Comparison of ENCODE assay signal across 9 cellular contexts in the genomic region with DNA sequence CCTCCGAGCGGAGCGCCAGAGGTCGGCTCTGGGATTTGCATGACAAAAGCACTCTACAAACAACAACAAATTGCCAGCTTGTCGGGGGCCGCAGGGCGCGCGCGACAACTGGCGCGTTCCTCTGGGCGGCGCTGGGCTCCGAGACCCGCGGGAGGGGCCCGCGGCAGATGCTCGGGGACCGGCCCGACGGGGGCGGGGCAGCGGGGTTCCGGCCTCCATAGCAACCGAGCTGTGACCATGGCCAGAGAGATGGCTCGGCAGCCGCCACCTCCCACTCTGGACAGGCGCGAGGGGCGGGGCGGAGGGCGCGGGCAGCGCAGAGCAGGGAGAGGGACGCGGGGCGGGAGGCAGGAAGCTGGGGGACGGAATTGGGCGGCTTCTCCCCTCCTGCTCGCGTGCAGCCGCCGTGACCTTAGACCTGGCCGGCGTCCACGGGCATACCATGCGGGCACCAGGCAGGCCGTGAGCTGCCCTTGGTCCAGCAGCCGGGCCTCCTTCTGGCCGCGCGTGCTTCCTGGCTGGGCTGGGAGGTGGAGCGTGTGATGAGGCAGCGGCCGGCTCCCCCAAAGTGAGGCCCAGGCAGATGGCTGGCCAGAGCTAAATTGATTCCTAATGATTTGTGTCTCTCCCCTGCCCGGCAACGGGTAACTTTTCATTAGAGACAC.
A peak's percentile ranks its signal among the peaks of the same experiment; 100 is the strongest.
DNase-seq lines count a peak whose midpoint lies in the region; ATAC-seq, FAIRE-seq and TF ChIP-seq lines count a peak whose summit lies in the region.
"Had no signal": no experiment of that assay in that cellular context is flagged by ENCODE, and none has a peak within 500 bp of the region (broad histone marks: within the 10 kb centered on the region; RNA-seq: fewer than 3 reads in every experiment).

No MANE protein-coding gene starts in this region.

- H3K9me3 Mint-ChIP-seq in H9 = peaks cover 14 to 16% of the 10 kb centered on the region in 2 experiments

- H3K9me3 ChIP-seq in H9 (ENCODE audit: control insufficient read depth, low read depth, low read length) (no peaks in the 10 kb centered on the region), H1 (ENCODE audit: insufficient read depth in 2 of 2, low read depth in 1 of 2, low read length in 1 of 2) (peaks cover 10 to 11% of the 10 kb centered on the region in 2 experiments; a peak in 3 of 4 replicates), HepG2 (ENCODE audit: low read length) (no peaks in the 10 kb centered on the region)

- TF ChIP-seq RAD21 in H1 (IDR thresholded peaks at IDR 0.05 in 1 of 2, conservative IDR thresholded peaks at IDR 0.05 in 1 of 2; ENCODE audit: low read depth in 2 of 2, low read length in 2 of 2) (peak in 1 of 2 experiments; percentile 30; a peak in 1 of 4 replicates), HepG2 (CRISPR knock-in tag; IDR thresholded peaks at IDR 0.05) (no peak)

- H3K4me3 ChIP-seq in H1 (ENCODE audit: extremely low read depth in 1 of 4, insufficient read depth in 2 of 4, low read depth in 3 of 4, low read length in 4 of 4) (peak overlapping the region; percentile 27 to 58 (median 36); a peak in 7 of 8 replicates), HepG2 (replicated peaks in 1 of 3; ENCODE audit: insufficient read depth in 1 of 3, low read depth in 2 of 3, low read length in 3 of 3) (peak overlapping the region in 1 of 3 experiments; percentile 33; a peak in 1 of 6 replicates)

- peaks cover 4 to 9% (median 7%) of the 10 kb centered on the region in 3 experiments; a peak in 6 of 7 replicates for H3K36me3 Mint-ChIP-seq in H9 (ENCODE audit: insufficient read depth in 1 of 3, low read depth in 3 of 3)

- intact Hi-C loops in HepG2 (cut with micrococcal nuclease; ENCODE audit: unreplicated experiment) = no loop called here

- peaks cover 17 to 26% of the 10 kb centered on the region in 2 experiments for H3K4me1 Mint-ChIP-seq in H9

- H3K18ac ChIP-seq in H9 (ENCODE audit: insufficient read length, low read depth, low read length) (no peak overlapping the region), H1 (ENCODE audit: extremely low read depth, low read length) (peak overlapping the region; percentile 87)

- H3K4ac ChIP-seq in H9 (ENCODE audit: low read depth, low read length) (no peak overlapping the region), H1 (replicated peaks; ENCODE audit: insufficient read length, low read depth, low read length) (no peak overlapping the region)

- H2AFZ ChIP-seq in H9 (ENCODE audit: low read length) = no peak overlapping the region
- peak overlapping the region; percentile 19; the same call in 1 of the 2 replicates for H2AFZ ChIP-seq in H1 (ENCODE audit: low read length)
- no peak overlapping the region for H2AFZ ChIP-seq in HepG2 (ENCODE audit: low read length)

- H3T11ph ChIP-seq in H9 (ENCODE audit: low read length) = no peak overlapping the region

- H4K5ac ChIP-seq in H9 (ENCODE audit: insufficient read length, low read depth, low read length) (no peak overlapping the region), H1 (ENCODE audit: insufficient read length, low read depth, low read length) (no peak overlapping the region)

- no peak overlapping the region for H4K8ac ChIP-seq in H9 (replicated peaks; ENCODE audit: insufficient read length, low read depth, low read length)
- no peak overlapping the region; the same call in 1 of the 2 replicates for H4K8ac ChIP-seq in H1 (ENCODE audit: extremely low read depth, insufficient read depth, low read length)

- H3K56ac ChIP-seq in H9 (ENCODE audit: insufficient read length, low read depth, low read length) (no peak overlapping the region), H1 (replicated peaks; ENCODE audit: insufficient read length, low read depth, low read length) (no peak overlapping the region)

- H2BK120ac ChIP-seq in H9 (ENCODE audit: low read depth, low read length, poor library complexity, severe bottlenecking) = no peak overlapping the region
- no peak overlapping the region for H2BK120ac ChIP-seq in H1 (replicated peaks; ENCODE audit: low read depth, low read length)

- H3K27me3 Mint-ChIP-seq in H9 (ENCODE audit: low read depth) = peaks cover 98% of the 10 kb centered on the region

- BruUV-seq in HepG2 (replicated peaks; lab: Mats Ljungman, UMichigan) = no TSS peak

- peak overlapping the region; percentile 52 to 72 for H3K4me3 Mint-ChIP-seq in H9

- H2BK20ac ChIP-seq in H9 (ENCODE audit: low read depth, low read length, poor library complexity, severe bottlenecking) = no peak overlapping the region
- peak overlapping the region; percentile 72; the same call in 1 of the 2 replicates for H2BK20ac ChIP-seq in H1 (ENCODE audit: low read length)

- H3K79me2 ChIP-seq in H9 (ENCODE audit: insufficient read depth, low read length) (no peaks in the 10 kb centered on the region), H1 (ENCODE audit: control insufficient read depth in 1 of 2, insufficient read depth in 2 of 2, low read length in 2 of 2) (no peaks in the 10 kb centered on the region), HepG2 (ENCODE audit: insufficient read depth, low read length) (no peaks in the 10 kb centered on the region)

- H3K14ac ChIP-seq in H9 (ENCODE audit: insufficient read depth, low read length) (no peak overlapping the region), H1 (ENCODE audit: insufficient read length) (no peak overlapping the region)

- H4K91ac ChIP-seq in H9 (ENCODE audit: insufficient read length, low read depth, low read length) (no peak overlapping the region), H1 (replicated peaks; ENCODE audit: insufficient read length, low read length) (no peak overlapping the region)

- H3K4me2 ChIP-seq in H9 (ENCODE audit: insufficient read depth, insufficient read length, low read length) (peak overlapping the region; percentile 42), H1 (ENCODE audit: insufficient read depth in 1 of 2, low read depth in 2 of 2, low read length in 2 of 2) (peak overlapping the region; percentile 80 to 81), HepG2 (ENCODE audit: low read depth, low read length) (no peak overlapping the region)

- H3K27me3 ChIP-seq in H9 (ENCODE audit: insufficient read depth, low read length) (peaks cover 7% of the 10 kb centered on the region; the same call in 1 of the 2 replicates), H1 (replicated peaks in 1 of 4; ENCODE audit: control insufficient read depth in 3 of 4, extremely low read depth in 1 of 4, insufficient read depth in 3 of 4, low read length in 3 of 4) (peaks cover 4 to 43% (median 27%) of the 10 kb centered on the region in 4 experiments), HepG2 (ENCODE audit: control insufficient read depth in 1 of 2, insufficient read depth in 2 of 2, low read length in 2 of 2) (peaks cover 10 to 29% of the 10 kb centered on the region in 2 experiments; a peak in 4 of 5 replicates)

- H3K23me2 ChIP-seq in H9 (ENCODE audit: insufficient read length, low read depth, low read length, poor library complexity, severe bottlenecking) (no peaks in the 10 kb centered on the region), H1 (ENCODE audit: low read depth, low read length) (peaks cover 2% of the 10 kb centered on the region; the same call in 1 of the 2 replicates)

- FAIRE-seq in H1 (lab: Jason Lieb, UNC) (no peak), HepG2 (lab: Jason Lieb, UNC) (no peak)

- no CpG with 5 or more reads among the region's 59 CpGs for WGBS in H9 (ENCODE audit: extremely low coverage, insufficient read length, low lambda C conversion rate)
- 6% methylated on average over 37 of the region's 59 CpGs; no CpG with 5 or more reads in 1 of the 2 experiments for WGBS in H1 (ENCODE audit: extremely low coverage in 1 of 2, insufficient coverage in 1 of 2, insufficient read length in 1 of 2, insufficient replicate concordance in 2 of 2, low coverage in 1 of 2, low lambda C conversion rate in 2 of 2, missing lambda C conversion rate in 1 of 2), 2 experiments
- WGBS in HepG2 (ENCODE audit: low lambda C conversion rate) = 25% methylated on average over 6 of the region's 59 CpGs

- H3K9ac ChIP-seq in H9 (ENCODE audit: extremely low read depth, insufficient read length, low read length) (no peak overlapping the region), H1 (replicated peaks in 1 of 4; ENCODE audit: extremely low read depth in 1 of 4, low read depth in 3 of 4, low read length in 3 of 4) (no peak overlapping the region; a peak in 1 of 7 replicates), HepG2 (ENCODE audit: insufficient read depth, low read depth, low read length) (no peak overlapping the region)

- no peak for TF ChIP-seq POLR2A in H1 (IDR thresholded peaks at IDR 0.05; ENCODE audit: control extremely low read depth in 1 of 2, low read depth in 2 of 2, low read length in 2 of 2)
- no peak for TF ChIP-seq POLR2A in HepG2 (IDR thresholded peaks at IDR 0.05; ENCODE audit: insufficient read depth in 1 of 2, low read depth in 2 of 2, low read length in 2 of 2)
- TF ChIP-seq POLR2A in GM18505 (IDR thresholded peaks at IDR 0.05; ENCODE audit: borderline replicate concordance, extremely low read depth, insufficient read depth, insufficient read length) = no peak

- DNase-seq in AG09319 (ENCODE audit: extremely low read depth, low read depth) = peak; percentile 93
- peak; percentile 97 for DNase-seq in H9
- DNase-seq in NCI-H82 treated with DMSO at 0.1 percent for 48 hours (lab: John Stamatoyannopoulos, UW; ENCODE audit: unreplicated experiment) = peak; percentile 69
- DNase-seq in H1 (ENCODE audit: low read depth in 1 of 2, low spot score in 2 of 2) = peak; percentile 39 to 89
- no peak for DNase-seq in HepG2 (ENCODE audit: low spot score)
- DNase-seq in superior temporal gyrus (ENCODE audit: extremely low spot score) = peak; percentile 87

- in situ Hi-C loops in HepG2 (cut with HindIII; ENCODE audit: extremely low pct_ligation_motif_present, low pct_unique_long_range_greater_than_20kb) = no loop called here

- no peak overlapping the region for H3K27ac ChIP-seq in H9 (ENCODE audit: insufficient read length, low read depth, low read length)
- no peak overlapping the region for H3K27ac ChIP-seq in H1 (ENCODE audit: low read depth, low read length)
- no peak overlapping the region for H3K27ac ChIP-seq in HepG2 (ENCODE audit: extremely low read length, insufficient read depth, low read length)
- H3K27ac ChIP-seq: epithelial cell of prostate had no signal

- no peak overlapping the region for H3K23ac ChIP-seq in H9 (ENCODE audit: insufficient read length, low read depth, low read length)
- no peak overlapping the region for H3K23ac ChIP-seq in H1 (ENCODE audit: insufficient read length)

- H2AK5ac ChIP-seq in H9 (ENCODE audit: insufficient read length, low read length) (no peak overlapping the region), H1 (ENCODE audit: low read depth, low read length) (no peak overlapping the region)

- H2BK15ac ChIP-seq in H9 (ENCODE audit: low read depth, low read length) (no peak overlapping the region), H1 (ENCODE audit: low read length) (no peak overlapping the region; the same call in 1 of the 2 replicates)

- no peaks in the 10 kb centered on the region for H3K79me1 ChIP-seq in H9 (ENCODE audit: insufficient read depth, low read depth, low read length, poor library complexity, severe bottlenecking)
- no peaks in the 10 kb centered on the region; the same call in 1 of the 2 replicates for H3K79me1 ChIP-seq in H1 (ENCODE audit: low read depth, low read length)

- H2BK5ac ChIP-seq in H9 (ENCODE audit: insufficient read length, low read length) (no peak overlapping the region), H1 (ENCODE audit: low read depth, low read length) (peak overlapping the region; percentile 44; the same call in 1 of the 2 replicates)

- H3K4me1 ChIP-seq in H9 (ENCODE audit: insufficient read depth, low read length) (no peaks in the 10 kb centered on the region; the same call in 1 of the 2 replicates), H1 (replicated peaks in 1 of 4; ENCODE audit: control insufficient read depth in 3 of 4, insufficient read depth in 4 of 4, low read length in 3 of 4) (peaks cover 0 to 17% (median 14%) of the 10 kb centered on the region in 4 experiments; a peak in 6 of 7 replicates), HepG2 (ENCODE audit: insufficient read depth, low read length) (no peaks in the 10 kb centered on the region)

- CTCF ChIA-PET in H1 (lab: Charles Lee; ENCODE audit: partially characterized antibody) (interaction anchor here (0.7 to 1.6 kb wide), 11 partner anchors 9 to 140 kb away, joined by 3 to 5 read pairs (median 3); no protein-coding TSS in a partner anchor), HepG2 (lab: Yijun Ruan, JAX; ENCODE audit: low intra/inter-chr PET ratio, low total read pairs) (no interaction called here)

- peak; percentile 75 for ATAC-seq in HepG2
- ATAC-seq in GM21381 (IDR thresholded peaks at IDR 0.05; ENCODE audit: unreplicated experiment) = no peak
- ATAC-seq in GM18505 (IDR thresholded peaks at IDR 0.05; ENCODE audit: unreplicated experiment) = no peak

- no peak; the same call in 1 of the 2 replicates for TF ChIP-seq CTCF in AG09319 (IDR thresholded peaks at IDR 0.05; ENCODE audit: low read depth, low read length)
- peak; percentile 28; the same call in 1 of the 3 replicates for TF ChIP-seq CTCF in H9 (conservative IDR thresholded peaks at IDR 0.05)
- peak in 1 of 3 experiments; percentile 23; a peak in 1 of 4 replicates for TF ChIP-seq CTCF in H1 (IDR thresholded peaks at IDR 0.05; ENCODE audit: control extremely low read depth in 1 of 3, insufficient read depth in 1 of 3, low read depth in 1 of 3, low read length in 3 of 3)
- TF ChIP-seq CTCF in HepG2 (CRISPR knock-in tag; IDR thresholded peaks at IDR 0.05) = no peak

- H3K27ac Mint-ChIP-seq in H9 = no peak overlapping the region

- H4K20me1 ChIP-seq in H9 (ENCODE audit: control insufficient read depth, insufficient read depth, insufficient read length) = no peaks in the 10 kb centered on the region
- H4K20me1 ChIP-seq in H1 (replicated peaks in 1 of 2; ENCODE audit: control insufficient read depth in 1 of 2, insufficient read depth in 2 of 2, low read length in 2 of 2) = peaks cover 0 to 2% of the 10 kb centered on the region in 2 experiments
- H4K20me1 ChIP-seq in HepG2 (ENCODE audit: insufficient read depth, low read length) = no peaks in the 10 kb centered on the region

- H3K36me3 ChIP-seq in H1 (ENCODE audit: control insufficient read depth in 2 of 4, insufficient read depth in 4 of 4, low read length in 3 of 4) (no peaks in the 10 kb centered on the region), HepG2 (replicated peaks in 1 of 2; ENCODE audit: control insufficient read depth in 1 of 2, insufficient read depth in 2 of 2, low read length in 2 of 2) (no peaks in the 10 kb centered on the region)

- POLR2A ChIA-PET in H1 (lab: Charles Lee; ENCODE audit: partially characterized antibody) = interaction anchor here (0.7 kb wide), 1 partner anchor 28 kb away, joined by 3 read pairs; no protein-coding TSS in a partner anchor
- POLR2A ChIA-PET in HepG2 (lab: Yijun Ruan, JAX) = no interaction called here

- H2BK12ac ChIP-seq in H9 (ENCODE audit: insufficient read length, low read depth, low read length) (no peak overlapping the region), H1 (ENCODE audit: low read depth, low read length) (0 out of 2 replicates have a peak overlapping the region, but pooled peaks have one; percentile 39)

- TF ChIP-seq EP300 in H1 (IDR thresholded peaks at IDR 0.05; ENCODE audit: borderline replicate concordance in 1 of 2, low read depth in 2 of 2, low read length in 2 of 2) = peak in 1 of 2 experiments; percentile 85; a peak in 1 of 3 replicates
- no peak for TF ChIP-seq EP300 in HepG2 (IDR thresholded peaks at IDR 0.05; ENCODE audit: low read depth in 2 of 2, low read length in 2 of 2)
- TF ChIP-seq EP300 in HepG2 (CRISPR knock-in tag; IDR thresholded peaks at IDR 0.05; ENCODE audit: borderline replicate concordance) = no peak
